8 cellular contexts compared by ENCODE assay signal in genomic region chr9:131126059-131126426, GRCh38. TPM values are rescaled to one million over a fixed set of nuclear protein-coding genes. Genes with fewer than 3 reads are reported as not detected.
DNase-seq lines count a peak whose midpoint lies in the region; ATAC-seq, FAIRE-seq and TF ChIP-seq lines count a peak whose summit lies in the region.

No MANE protein-coding gene starts in this region.

- H3K4me1 Mint-ChIP-seq in IgD-negative memory B cell (peaks cover 18 to 20% (median 18%) of the 10 kb centered on the region in 3 donors), chondrocyte (ENCODE audit: low read depth) (peaks cover 20% of the 10 kb centered on the region)

- no peaks in the 10 kb centered on the region for H3K27me3 Mint-ChIP-seq in IgD-negative memory B cell
- no peaks in the 10 kb centered on the region for H3K27me3 Mint-ChIP-seq in chondrocyte (ENCODE audit: low read depth)

- H3K4me3 Mint-ChIP-seq in IgD-negative memory B cell: peak overlapping the region; percentile 95 to 99 (median 99)
- H3K4me3 Mint-ChIP-seq in chondrocyte (ENCODE audit: unreplicated experiment): peak overlapping the region; percentile 96

- peak overlapping the region; percentile 52 for H2AFZ ChIP-seq in ACC112 (ENCODE audit: low read length, unreplicated experiment)

- peak overlapping the region; percentile 94 for H3K4me3 ChIP-seq in ACC112 (ENCODE audit: low read depth, low read length)
- H3K4me3 ChIP-seq in muscle layer of colon (ENCODE audit: low read depth in 1 of 2, low read length in 2 of 2): peak overlapping the region; percentile 80 to 83

- H3K9me3 Mint-ChIP-seq in IgD-negative memory B cell: no peaks in the 10 kb centered on the region
- no peaks in the 10 kb centered on the region for H3K9me3 Mint-ChIP-seq in chondrocyte (ENCODE audit: low read depth)

- ATAC-seq in HG02678 (IDR thresholded peaks at IDR 0.05; ENCODE audit: unreplicated experiment): no peak
- no peak for ATAC-seq in GM19452 (IDR thresholded peaks at IDR 0.05; ENCODE audit: unreplicated experiment)
- no peak for ATAC-seq in GM18858 (IDR thresholded peaks at IDR 0.05; ENCODE audit: unreplicated experiment)

- H3K27ac ChIP-seq in ACC112 (ENCODE audit: low read depth, low read length): peak overlapping the region; percentile 59; the same call in 1 of the 2 replicates
- peak overlapping the region; percentile 82 for H3K27ac ChIP-seq in muscle layer of colon (ENCODE audit: low read depth, low read length)

- no peaks in the 10 kb centered on the region for H3K36me3 Mint-ChIP-seq in IgD-negative memory B cell
- peaks cover 16% of the 10 kb centered on the region for H3K36me3 Mint-ChIP-seq in chondrocyte (ENCODE audit: low read depth)

- H3K4me1 ChIP-seq in ACC112 (ENCODE audit: control insufficient read depth, insufficient read depth, low read length, unreplicated experiment) (peaks cover 6% of the 10 kb centered on the region), muscle layer of colon (ENCODE audit: insufficient read depth, low read length) (peaks cover 13% of the 10 kb centered on the region)

- no peaks in the 10 kb centered on the region for H3K27me3 ChIP-seq in ACC112 (ENCODE audit: insufficient read depth, low read length)
- no peaks in the 10 kb centered on the region for H3K27me3 ChIP-seq in muscle layer of colon (ENCODE audit: control insufficient read depth in 1 of 2, insufficient read depth in 2 of 2, low read length in 2 of 2)

- FAIRE-seq in H54 (lab: Jason Lieb, UNC): no peak

- no peak for TF ChIP-seq POLR2A in H54 (IDR thresholded peaks at IDR 0.05; ENCODE audit: low read depth, low read length)

- H3K79me2 ChIP-seq in ACC112 (ENCODE audit: control insufficient read depth, insufficient read depth, low read length, unreplicated experiment): peaks cover 29% of the 10 kb centered on the region

- H3K36me3 ChIP-seq in ACC112 (ENCODE audit: insufficient read depth, low read length): peaks cover 20% of the 10 kb centered on the region
- peaks cover 36% of the 10 kb centered on the region for H3K36me3 ChIP-seq in muscle layer of colon (ENCODE audit: insufficient read depth, low read length)

- DNase-seq in chondrocyte (ENCODE audit: low spot score) (no peak), H54 (ENCODE audit: insufficient read length, low spot score) (no peak)

- no peak for TF ChIP-seq CTCF in chondrocyte (IDR thresholded peaks at IDR 0.05)

- peak overlapping the region; percentile 93 to 99 (median 97) for H3K27ac Mint-ChIP-seq in IgD-negative memory B cell
- H3K27ac Mint-ChIP-seq in chondrocyte (ENCODE audit: unreplicated experiment): peak overlapping the region; percentile 99

- H3K9me3 ChIP-seq in muscle layer of colon (ENCODE audit: low read length): no peaks in the 10 kb centered on the region

- H3K9ac ChIP-seq in muscle layer of colon (ENCODE audit: low read length): peak overlapping the region; percentile 91

RNA-seq across cellular contexts. Expression of gene NUP214, which starts 0.7 kb away (rescaled TPM):
- 23.0 TPM for polyA plus RNA-seq in IgD-negative memory B cell
- total RNA-seq in chondrocyte: 32.6 to 48.3 TPM (median 36.0 TPM) in 3 replicates

RNA-seq across cellular contexts. Expression of gene AIF1L, which starts 29.7 kb away (rescaled TPM):
- not detected for polyA plus RNA-seq in IgD-negative memory B cell
- total RNA-seq in chondrocyte: 4.1 to 33.1 TPM (median 30.1 TPM) in 3 replicates
